In the genomic region with DNA sequence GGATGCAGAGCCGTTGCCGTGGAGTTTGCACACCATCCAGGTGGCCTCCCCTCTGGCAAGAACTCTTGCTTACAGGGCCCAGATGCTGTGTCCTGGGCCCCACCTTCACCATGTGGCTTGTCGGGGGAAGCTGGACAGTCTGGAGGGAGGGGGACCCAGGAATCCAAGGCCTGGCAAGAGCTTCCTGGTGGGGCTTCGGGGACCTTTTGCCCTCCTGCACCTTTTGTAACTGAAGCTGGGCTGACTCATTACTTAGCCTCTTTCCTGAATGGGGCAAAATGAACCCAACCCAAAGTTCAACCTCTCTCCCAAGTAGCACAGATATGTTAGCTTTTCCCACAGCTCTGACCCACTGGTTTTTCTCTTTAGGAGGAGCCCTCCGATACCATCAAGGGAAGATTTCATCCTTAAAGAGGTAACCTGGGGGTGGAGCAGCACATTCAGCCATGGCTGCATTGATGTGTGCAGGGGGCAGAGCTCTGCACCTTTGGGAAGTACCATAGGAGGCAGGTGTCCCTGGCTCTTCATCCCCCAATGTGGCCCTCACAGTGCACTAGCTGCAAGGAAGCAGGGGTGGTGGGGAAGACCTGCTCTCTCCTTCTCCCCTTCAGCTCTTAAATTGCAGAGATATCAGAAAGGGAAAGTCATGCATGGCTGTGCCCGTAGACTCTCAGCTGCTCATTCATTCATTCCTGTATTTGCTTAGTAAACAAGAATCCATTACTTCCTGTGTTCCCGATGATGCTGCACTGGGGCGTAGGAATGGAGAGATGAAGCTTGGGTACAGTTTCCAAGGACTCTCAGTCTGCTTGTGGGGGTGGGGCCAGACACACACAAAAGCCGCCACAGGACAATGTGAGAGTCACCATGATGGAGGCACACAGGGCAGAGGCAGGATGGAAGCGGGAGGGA, we compare ENCODE assay signal across 1 cellular context.
TF ChIP-seq lines count a peak whose summit lies in the region.

No MANE protein-coding gene starts in this region.

TF ChIP-seq in GM23338, 12 proteins besides CTCF, POLR2A, EP300 and RAD21 (continued from another document):
- TF ChIP-seq, protein P1, sequence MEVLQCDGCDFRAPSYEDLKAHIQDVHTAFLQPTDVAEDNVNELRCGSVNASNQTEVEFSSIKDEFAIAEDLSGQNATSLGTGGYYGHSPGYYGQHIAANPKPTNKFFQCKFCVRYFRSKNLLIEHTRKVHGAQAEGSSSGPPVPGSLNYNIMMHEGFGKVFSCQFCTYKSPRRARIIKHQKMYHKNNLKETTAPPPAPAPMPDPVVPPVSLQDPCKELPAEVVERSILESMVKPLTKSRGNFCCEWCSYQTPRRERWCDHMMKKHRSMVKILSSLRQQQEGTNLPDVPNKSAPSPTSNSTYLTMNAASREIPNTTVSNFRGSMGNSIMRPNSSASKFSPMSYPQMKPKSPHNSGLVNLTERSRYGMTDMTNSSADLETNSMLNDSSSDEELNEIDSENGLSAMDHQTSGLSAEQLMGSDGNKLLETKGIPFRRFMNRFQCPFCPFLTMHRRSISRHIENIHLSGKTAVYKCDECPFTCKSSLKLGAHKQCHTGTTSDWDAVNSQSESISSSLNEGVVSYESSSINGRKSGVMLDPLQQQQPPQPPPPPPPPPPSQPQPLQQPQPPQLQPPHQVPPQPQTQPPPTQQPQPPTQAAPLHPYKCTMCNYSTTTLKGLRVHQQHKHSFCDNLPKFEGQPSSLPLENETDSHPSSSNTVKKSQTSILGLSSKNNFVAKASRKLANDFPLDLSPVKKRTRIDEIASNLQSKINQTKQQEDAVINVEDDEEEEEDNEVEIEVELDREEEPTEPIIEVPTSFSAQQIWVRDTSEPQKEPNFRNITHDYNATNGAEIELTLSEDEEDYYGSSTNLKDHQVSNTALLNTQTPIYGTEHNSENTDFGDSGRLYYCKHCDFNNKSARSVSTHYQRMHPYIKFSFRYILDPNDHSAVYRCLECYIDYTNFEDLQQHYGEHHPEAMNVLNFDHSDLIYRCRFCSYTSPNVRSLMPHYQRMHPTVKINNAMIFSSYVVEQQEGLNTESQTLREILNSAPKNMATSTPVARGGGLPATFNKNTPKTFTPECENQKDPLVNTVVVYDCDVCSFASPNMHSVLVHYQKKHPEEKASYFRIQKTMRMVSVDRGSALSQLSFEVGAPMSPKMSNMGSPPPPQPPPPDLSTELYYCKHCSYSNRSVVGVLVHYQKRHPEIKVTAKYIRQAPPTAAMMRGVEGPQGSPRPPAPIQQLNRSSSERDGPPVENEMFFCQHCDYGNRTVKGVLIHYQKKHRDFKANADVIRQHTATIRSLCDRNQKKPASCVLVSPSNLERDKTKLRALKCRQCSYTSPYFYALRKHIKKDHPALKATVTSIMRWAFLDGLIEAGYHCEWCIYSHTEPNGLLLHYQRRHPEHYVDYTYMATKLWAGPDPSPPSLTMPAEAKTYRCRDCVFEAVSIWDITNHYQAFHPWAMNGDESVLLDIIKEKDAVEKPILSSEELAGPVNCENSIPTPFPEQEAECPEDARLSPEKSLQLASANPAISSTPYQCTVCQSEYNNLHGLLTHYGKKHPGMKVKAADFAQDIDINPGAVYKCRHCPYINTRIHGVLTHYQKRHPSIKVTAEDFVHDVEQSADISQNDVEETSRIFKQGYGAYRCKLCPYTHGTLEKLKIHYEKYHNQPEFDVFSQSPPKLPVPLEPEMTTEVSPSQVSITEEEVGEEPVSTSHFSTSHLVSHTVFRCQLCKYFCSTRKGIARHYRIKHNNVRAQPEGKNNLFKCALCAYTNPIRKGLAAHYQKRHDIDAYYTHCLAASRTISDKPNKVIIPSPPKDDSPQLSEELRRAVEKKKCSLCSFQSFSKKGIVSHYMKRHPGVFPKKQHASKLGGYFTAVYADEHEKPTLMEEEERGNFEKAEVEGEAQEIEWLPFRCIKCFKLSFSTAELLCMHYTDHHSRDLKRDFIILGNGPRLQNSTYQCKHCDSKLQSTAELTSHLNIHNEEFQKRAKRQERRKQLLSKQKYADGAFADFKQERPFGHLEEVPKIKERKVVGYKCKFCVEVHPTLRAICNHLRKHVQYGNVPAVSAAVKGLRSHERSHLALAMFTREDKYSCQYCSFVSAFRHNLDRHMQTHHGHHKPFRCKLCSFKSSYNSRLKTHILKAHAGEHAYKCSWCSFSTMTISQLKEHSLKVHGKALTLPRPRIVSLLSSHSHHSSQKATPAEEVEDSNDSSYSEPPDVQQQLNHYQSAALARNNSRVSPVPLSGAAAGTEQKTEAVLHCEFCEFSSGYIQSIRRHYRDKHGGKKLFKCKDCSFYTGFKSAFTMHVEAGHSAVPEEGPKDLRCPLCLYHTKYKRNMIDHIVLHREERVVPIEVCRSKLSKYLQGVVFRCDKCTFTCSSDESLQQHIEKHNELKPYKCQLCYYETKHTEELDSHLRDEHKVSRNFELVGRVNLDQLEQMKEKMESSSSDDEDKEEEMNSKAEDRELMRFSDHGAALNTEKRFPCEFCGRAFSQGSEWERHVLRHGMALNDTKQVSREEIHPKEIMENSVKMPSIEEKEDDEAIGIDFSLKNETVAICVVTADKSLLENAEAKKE (CRISPR knock-in tag; IDR thresholded peaks at IDR 0.05), result no peak
- TF ChIP-seq, protein P2, sequence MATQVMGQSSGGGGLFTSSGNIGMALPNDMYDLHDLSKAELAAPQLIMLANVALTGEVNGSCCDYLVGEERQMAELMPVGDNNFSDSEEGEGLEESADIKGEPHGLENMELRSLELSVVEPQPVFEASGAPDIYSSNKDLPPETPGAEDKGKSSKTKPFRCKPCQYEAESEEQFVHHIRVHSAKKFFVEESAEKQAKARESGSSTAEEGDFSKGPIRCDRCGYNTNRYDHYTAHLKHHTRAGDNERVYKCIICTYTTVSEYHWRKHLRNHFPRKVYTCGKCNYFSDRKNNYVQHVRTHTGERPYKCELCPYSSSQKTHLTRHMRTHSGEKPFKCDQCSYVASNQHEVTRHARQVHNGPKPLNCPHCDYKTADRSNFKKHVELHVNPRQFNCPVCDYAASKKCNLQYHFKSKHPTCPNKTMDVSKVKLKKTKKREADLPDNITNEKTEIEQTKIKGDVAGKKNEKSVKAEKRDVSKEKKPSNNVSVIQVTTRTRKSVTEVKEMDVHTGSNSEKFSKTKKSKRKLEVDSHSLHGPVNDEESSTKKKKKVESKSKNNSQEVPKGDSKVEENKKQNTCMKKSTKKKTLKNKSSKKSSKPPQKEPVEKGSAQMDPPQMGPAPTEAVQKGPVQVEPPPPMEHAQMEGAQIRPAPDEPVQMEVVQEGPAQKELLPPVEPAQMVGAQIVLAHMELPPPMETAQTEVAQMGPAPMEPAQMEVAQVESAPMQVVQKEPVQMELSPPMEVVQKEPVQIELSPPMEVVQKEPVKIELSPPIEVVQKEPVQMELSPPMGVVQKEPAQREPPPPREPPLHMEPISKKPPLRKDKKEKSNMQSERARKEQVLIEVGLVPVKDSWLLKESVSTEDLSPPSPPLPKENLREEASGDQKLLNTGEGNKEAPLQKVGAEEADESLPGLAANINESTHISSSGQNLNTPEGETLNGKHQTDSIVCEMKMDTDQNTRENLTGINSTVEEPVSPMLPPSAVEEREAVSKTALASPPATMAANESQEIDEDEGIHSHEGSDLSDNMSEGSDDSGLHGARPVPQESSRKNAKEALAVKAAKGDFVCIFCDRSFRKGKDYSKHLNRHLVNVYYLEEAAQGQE (IDR thresholded peaks at IDR 0.05; ENCODE audit: unreplicated experiment), result no peak
- TF ChIP-seq POLR2AphosphoS5 (IDR thresholded peaks at IDR 0.05; ENCODE audit: low read depth) (no peak), ZNF114 (CRISPR knock-in tag; IDR thresholded peaks at IDR 0.05) (no peak), JUNB (IDR thresholded peaks at IDR 0.05; ENCODE audit: unreplicated experiment) (no peak), STAT1 (IDR thresholded peaks at IDR 0.05; ENCODE audit: unreplicated experiment) (no peak)
- TF ChIP-seq, protein P3, sequence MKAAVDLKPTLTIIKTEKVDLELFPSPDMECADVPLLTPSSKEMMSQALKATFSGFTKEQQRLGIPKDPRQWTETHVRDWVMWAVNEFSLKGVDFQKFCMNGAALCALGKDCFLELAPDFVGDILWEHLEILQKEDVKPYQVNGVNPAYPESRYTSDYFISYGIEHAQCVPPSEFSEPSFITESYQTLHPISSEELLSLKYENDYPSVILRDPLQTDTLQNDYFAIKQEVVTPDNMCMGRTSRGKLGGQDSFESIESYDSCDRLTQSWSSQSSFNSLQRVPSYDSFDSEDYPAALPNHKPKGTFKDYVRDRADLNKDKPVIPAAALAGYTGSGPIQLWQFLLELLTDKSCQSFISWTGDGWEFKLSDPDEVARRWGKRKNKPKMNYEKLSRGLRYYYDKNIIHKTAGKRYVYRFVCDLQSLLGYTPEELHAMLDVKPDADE (IDR thresholded peaks at IDR 0.05), result no peak
TF ChIP-seq in GM23338: peak in this region for 0.
